In the genomic region with DNA sequence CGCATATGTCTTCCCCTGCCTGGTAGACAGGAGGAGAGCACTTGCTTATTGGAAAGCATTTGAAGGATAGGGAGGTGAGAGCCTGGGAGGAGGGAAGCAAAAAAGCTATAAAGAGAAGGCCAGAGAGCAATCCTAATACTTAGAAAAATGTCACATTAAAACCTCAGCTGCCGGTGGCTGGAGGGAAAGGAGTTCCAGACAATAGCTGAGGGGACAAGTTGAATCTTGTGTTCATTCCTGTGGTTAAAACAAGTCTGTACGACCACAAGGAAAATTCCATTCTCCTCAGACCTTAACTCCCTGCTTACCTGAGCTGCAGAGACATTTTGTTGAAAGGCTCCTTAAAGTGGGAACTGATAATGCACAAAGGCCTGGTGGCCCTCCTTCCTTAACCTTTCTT, we compare ENCODE assay signal across 21 cellular contexts.
DNase-seq lines count a peak whose midpoint lies in the region; ATAC-seq, FAIRE-seq and TF ChIP-seq lines count a peak whose summit lies in the region.
"Had no signal": no experiment of that assay in that cellular context is flagged by ENCODE, and none has a peak within 500 bp of the region (broad histone marks: within the 10 kb centered on the region; RNA-seq: fewer than 3 reads in every experiment).

No MANE protein-coding gene starts in this region.

- no peaks in the 10 kb centered on the region for H3K27me3 ChIP-seq in mammary epithelial cell (ENCODE audit: insufficient read depth, low read length)
- H3K27me3 ChIP-seq: BLaER1, cardiac muscle cell had no signal

- FAIRE-seq in HTR-8/SVneo (lab: Jason Lieb, UNC): peak; percentile 58
- FAIRE-seq: A204.1 had no signal

- peak overlapping the region; percentile 48 for H3K9ac ChIP-seq in mammary epithelial cell (ENCODE audit: insufficient read depth, low read length)
- H3K9ac ChIP-seq: BLaER1, parathyroid adenoma, SK-N-SH had no signal

- H2AFZ ChIP-seq in mammary epithelial cell (ENCODE audit: low read depth, low read length): no peak overlapping the region
- H2AFZ ChIP-seq: parathyroid adenoma had no signal

- CTCF ChIA-PET in mammary epithelial cell (lab: Charles Lee; ENCODE audit: low non-redundant PET): interaction anchor here (0.6 kb wide), 1 partner anchor 63 kb away, joined by 3 read pairs; no protein-coding TSS in a partner anchor

- TF ChIP-seq CTCF in mammary epithelial cell (conservative IDR thresholded peaks at IDR 0.05 in 1 of 2, IDR thresholded peaks at IDR 0.05 in 1 of 2; ENCODE audit: extremely low read depth in 1 of 2, insufficient read depth in 1 of 2, low read depth in 1 of 2, low read length in 2 of 2): no peak

- 0% methylated on average over 2 of the region's 3 CpGs for WGBS in mammary epithelial cell (ENCODE audit: low coverage, missing lambda C conversion rate)

- H3K36me3 ChIP-seq in mammary epithelial cell (ENCODE audit: insufficient read depth, low read length): no peaks in the 10 kb centered on the region
- H3K36me3 ChIP-seq: BLaER1, cardiac muscle cell, heart left ventricle had no signal

- peak overlapping the region; percentile 89 for H3K27ac ChIP-seq in mammary epithelial cell (ENCODE audit: insufficient read depth, low read depth, low read length)
- H3K27ac ChIP-seq: BLaER1, cardiac muscle cell, heart left ventricle, parathyroid adenoma had no signal

- H3K79me2 ChIP-seq in mammary epithelial cell (ENCODE audit: insufficient read depth, low read length): no peaks in the 10 kb centered on the region
- H3K79me2 ChIP-seq: parathyroid adenoma had no signal

- no peak for ATAC-seq in GM18867 (IDR thresholded peaks at IDR 0.05; ENCODE audit: unreplicated experiment)
- ATAC-seq: activated CD4-positive, CD25-positive, alpha-beta regulatory T cell treated with anti-CD3 and anti-CD28 coated beads, Interleukin-2, amount 50 U/mL, for 24 hours; activated T-helper 17 cell treated with anti-CD3 and anti-CD28 coated beads, Interleukin-2, amount 50 U/mL, for 72 hours; heart left ventricle; naive thymus-derived CD8-positive, alpha-beta T cell had no signal

- no peak overlapping the region for H3K4me3 ChIP-seq in mammary epithelial cell (replicated peaks in 1 of 3; ENCODE audit: insufficient read depth in 1 of 3, low read depth in 2 of 3, low read length in 3 of 3)
- H3K4me3 ChIP-seq: BLaER1, cardiac muscle cell, heart left ventricle had no signal

- peaks cover 71% of the 10 kb centered on the region for H3K4me1 ChIP-seq in mammary epithelial cell (ENCODE audit: insufficient read depth, low read length)
- H3K4me1 ChIP-seq: BLaER1 had no signal

- in situ Hi-C loops in mammary epithelial cell (cut with MboI; ENCODE audit: low sequenced_read_pairs in 2 of 2): loop anchor here in 1 of 2 donors (10.0 kb wide), 1 partner anchor 70 kb away; no protein-coding TSS in a partner anchor

- no peaks in the 10 kb centered on the region for H3K9me3 ChIP-seq in mammary epithelial cell (replicated peaks; ENCODE audit: insufficient read depth, low read length)
- H3K9me3 ChIP-seq: BLaER1, heart left ventricle, SK-N-SH had no signal

- no TSS peak for BruUV-seq in mammary epithelial cell (replicated peaks; lab: Mats Ljungman, UMichigan)

- DNase-seq in A172 (ENCODE audit: low spot score) (peak; percentile 71), HTR-8/SVneo (ENCODE audit: insufficient read length, low spot score) (peak; percentile 37), mammary epithelial cell (peak; percentile 93), myocyte (ENCODE audit: low read depth) (peak; percentile 36), DMS153 (lab: John Stamatoyannopoulos, UW) (no peak), GF-D8 (lab: John Stamatoyannopoulos, UW) (no peak), medulla oblongata (ENCODE audit: extremely low spot score) (no peak)
- DNase-seq: heart left ventricle; naive thymus-derived CD8-positive, alpha-beta T cell; NCI-H1930; NCI-H524 treated with DMSO at 0.1 percent for 48 hours; SK-N-SH; stimulated activated CD4-positive, alpha-beta T cell treated with anti-CD3 and anti-CD28 coated beads, Interleukin-4, amount 100 ng/mL, for 4 hours; T-helper 9 cell had no signal

- dilution Hi-C loops in mammary epithelial cell (cut with HindIII; ENCODE audit: low sequenced_read_pairs): no loop called here

- peak overlapping the region; percentile 52 for H3K4me2 ChIP-seq in mammary epithelial cell (ENCODE audit: insufficient read depth, low read depth, low read length)
- H3K4me2 ChIP-seq: BLaER1, SK-N-SH had no signal

- no peaks in the 10 kb centered on the region for H4K20me1 ChIP-seq in mammary epithelial cell (ENCODE audit: insufficient read depth, low read length)
- H4K20me1 ChIP-seq: BLaER1 had no signal

- intact Hi-C loops in mammary epithelial cell (cut with micrococcal nuclease): loop anchor here (1.0 to 2.0 kb wide), 2 partner anchors 25 to 70 kb away; no protein-coding TSS in a partner anchor

Comparison
In these comparisons a context has a peak if more than half of its experiments do, and no peak if none do; other contexts are left out.
1. DNase-seq: peak in A172 (single experiment), HTR-8/SVneo (single experiment), mammary epithelial cell (single experiment) and myocyte (single experiment); none in DMS153 (single experiment), GF-D8 (single experiment) and medulla oblongata (single experiment).